ENCODE assay signal across 8 cellular contexts in the genomic region with DNA sequence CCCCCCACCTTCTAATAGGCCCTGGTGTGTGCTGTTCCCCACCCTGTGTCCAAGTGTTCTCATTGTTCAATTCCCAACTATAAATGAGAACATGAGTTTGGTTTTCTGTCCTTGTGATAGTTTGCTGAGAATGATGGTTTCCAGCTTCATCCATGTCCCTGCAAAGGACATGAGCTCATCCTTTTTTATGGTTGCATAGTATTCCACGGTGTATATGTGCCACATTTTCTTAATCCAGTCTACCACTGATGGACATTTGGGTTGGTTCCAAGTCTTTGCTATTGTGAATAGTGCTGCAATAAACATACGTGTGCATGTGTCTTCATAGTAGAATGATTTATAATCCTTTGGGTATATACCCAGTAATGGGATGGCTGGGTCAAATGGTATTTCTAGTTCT. TPM values are rescaled to one million over a fixed set of nuclear protein-coding genes. Genes with fewer than 3 reads are reported as not detected.
DNase-seq lines count a peak whose midpoint lies in the region; ATAC-seq, FAIRE-seq and TF ChIP-seq lines count a peak whose summit lies in the region.
"Not testable (repeated sequence)": the region's sequence is repeated elsewhere in the genome, so short reads cannot be mapped to it uniquely, and the experiment has no call there.

No MANE protein-coding gene starts in this region.

- not testable (repeated sequence) for H3K4me2 ChIP-seq in astrocyte (ENCODE audit: low read length); hepatocyte

- H3K9me3 ChIP-seq in HUES48 (ENCODE audit: control insufficient read depth, insufficient read depth, low read length); astrocyte (ENCODE audit: insufficient read depth, low read depth, low read length); hepatocyte (ENCODE audit: low read depth); muscle layer of duodenum (ENCODE audit: control insufficient read depth in 1 of 2, low read length in 2 of 2); sigmoid colon; thoracic aorta; aorta (ENCODE audit: control insufficient read depth, low read length): not testable (repeated sequence)

- H3K27me3 Mint-ChIP-seq in astrocyte (ENCODE audit: low read depth, unreplicated experiment), result not testable (repeated sequence)

- 94% methylated on average over 2 of the region's 2 CpGs for WGBS in hepatocyte (ENCODE audit: low lambda C conversion rate, missing lambda C conversion rate)
- 62 to 84% methylated on average over 2 of the region's 2 CpGs for WGBS in sigmoid colon, 2 donors
- 25 to 91% methylated on average over 1 to 2 of the region's 2 CpGs for WGBS in aorta, 2 donors

- H3K27ac Mint-ChIP-seq in astrocyte (ENCODE audit: unreplicated experiment), result peak overlapping the region; percentile 70

- H3K36me3 Mint-ChIP-seq in astrocyte (ENCODE audit: low read depth, unreplicated experiment), result not testable (repeated sequence)

- H3K79me2 ChIP-seq in astrocyte (ENCODE audit: insufficient read depth, low read length) (peaks cover 58% of the 10 kb centered on the region), hepatocyte (peaks cover 75% of the 10 kb centered on the region)

- ATAC-seq in thoracic aorta (ENCODE audit: insufficient number of reproducible peaks, low FRiP score, low read depth); aorta (ENCODE audit: low FRiP score): not testable (repeated sequence)

- not testable (repeated sequence) for H3K9me2 ChIP-seq in hepatocyte (replicated peaks; ENCODE audit: insufficient read depth)

- H2AFZ ChIP-seq in astrocyte (ENCODE audit: low read depth, low read length); hepatocyte: not testable (repeated sequence)

- H3K27me3 ChIP-seq in HUES48 (ENCODE audit: control insufficient read depth, insufficient read depth, low read length); astrocyte (ENCODE audit: insufficient read depth, low read length); hepatocyte; muscle layer of duodenum (ENCODE audit: low read depth, low read length); sigmoid colon; thoracic aorta (replicated peaks; ENCODE audit: insufficient read depth); aorta (ENCODE audit: control insufficient read depth in 1 of 2, insufficient read depth in 2 of 2, low read length in 1 of 2): not testable (repeated sequence)

- not testable (repeated sequence) for H4K20me1 ChIP-seq in astrocyte (ENCODE audit: insufficient read depth, low read length); hepatocyte (ENCODE audit: insufficient read depth, poor library complexity, severe bottlenecking)

- TF ChIP-seq EP300 in sigmoid colon (IDR thresholded peaks at IDR 0.05), result not testable (repeated sequence)

- H3K4me1 ChIP-seq in HUES48 (ENCODE audit: control insufficient read depth, insufficient read depth, low read length) (peaks cover 48% of the 10 kb centered on the region), astrocyte (ENCODE audit: insufficient read depth, low read length) (peaks cover 44% of the 10 kb centered on the region), hepatocyte (ENCODE audit: insufficient read depth) (peaks cover 43% of the 10 kb centered on the region), muscle layer of duodenum (ENCODE audit: control insufficient read depth in 1 of 2, insufficient read depth in 2 of 2, low read length in 2 of 2) (peaks cover 34 to 35% of the 10 kb centered on the region in 2 donors), sigmoid colon (peaks cover 0 to 56% (median 52%) of the 10 kb centered on the region in 4 donors), thoracic aorta (ENCODE audit: control insufficient read depth in 1 of 2, low read depth in 2 of 2) (peaks cover 44 to 73% of the 10 kb centered on the region in 2 donors), aorta (ENCODE audit: control insufficient read depth in 1 of 2, insufficient read depth in 2 of 2, low read length in 2 of 2) (peaks cover 10 to 11% of the 10 kb centered on the region in 2 donors)

- not testable (repeated sequence) for DNase-seq in astrocyte (ENCODE audit: low read depth); epithelial cell of prostate (ENCODE audit: low read depth, low spot score); hepatocyte (ENCODE audit: low spot score); sigmoid colon; thoracic aorta (ENCODE audit: low spot score); aorta

- not testable (repeated sequence) for FAIRE-seq in astrocyte (lab: Jason Lieb, UNC)

- not testable (repeated sequence) for H3K9ac ChIP-seq in HUES48 (ENCODE audit: low read depth, low read length); astrocyte (ENCODE audit: low read length)

- H3K9me3 Mint-ChIP-seq in astrocyte (ENCODE audit: unreplicated experiment), result not testable (repeated sequence)

- H3K4me3 Mint-ChIP-seq in astrocyte (ENCODE audit: unreplicated experiment), result not testable (repeated sequence)

- peak overlapping the region; percentile 98 for H3K27ac ChIP-seq in HUES48 (ENCODE audit: low read depth, low read length)
- peak overlapping the region; percentile 97 for H3K27ac ChIP-seq in astrocyte (ENCODE audit: low read depth, low read length)
- peak overlapping the region; percentile 90 for H3K27ac ChIP-seq in epithelial cell of prostate
- peak overlapping the region; percentile 94 for H3K27ac ChIP-seq in hepatocyte
- H3K27ac ChIP-seq in muscle layer of duodenum (ENCODE audit: low read length), result peak overlapping the region; percentile 81
- H3K27ac ChIP-seq in sigmoid colon, result peak overlapping the region; percentile 85 to 89 (median 87)
- peak overlapping the region; percentile 92 to 99 for H3K27ac ChIP-seq in thoracic aorta
- peak overlapping the region; percentile 71 to 100 for H3K27ac ChIP-seq in aorta (ENCODE audit: low read depth in 1 of 2, low read length in 2 of 2)

- intact Hi-C loops in sigmoid colon (cut with DNase I), result loop anchor here (5.0 kb wide), 1 partner anchor 56 kb away; no protein-coding TSS in a partner anchor
- intact Hi-C loops in aorta (cut with DNase I), result not testable (repeated sequence)

- TF ChIP-seq CTCF in astrocyte (IDR thresholded peaks at IDR 0.05; ENCODE audit: insufficient read depth, low read depth, low read length); hepatocyte (IDR thresholded peaks at IDR 0.05; ENCODE audit: poor library complexity); sigmoid colon (IDR thresholded peaks at IDR 0.05); thoracic aorta (IDR thresholded peaks at IDR 0.05): not testable (repeated sequence)

- TF ChIP-seq POLR2A in sigmoid colon (IDR thresholded peaks at IDR 0.05), result not testable (repeated sequence)

- H3K36me3 ChIP-seq in HUES48 (ENCODE audit: control insufficient read depth, insufficient read depth, low read length); astrocyte (ENCODE audit: insufficient read depth, low read length); hepatocyte (replicated peaks; ENCODE audit: insufficient read depth, low read depth); sigmoid colon; thoracic aorta; aorta (ENCODE audit: control insufficient read depth in 1 of 2, insufficient read depth in 2 of 2, low read length in 1 of 2): not testable (repeated sequence)
- peaks cover 0 to 14% of the 10 kb centered on the region in 2 donors for H3K36me3 ChIP-seq in muscle layer of duodenum (ENCODE audit: control insufficient read depth in 1 of 2, insufficient read depth in 2 of 2, low read length in 2 of 2)

- not testable (repeated sequence) for H3K4me3 ChIP-seq in HUES48 (ENCODE audit: low read depth, low read length); astrocyte (ENCODE audit: insufficient read depth, low read depth, low read length); hepatocyte; muscle layer of duodenum (ENCODE audit: low read depth in 1 of 2, low read length in 2 of 2); sigmoid colon; thoracic aorta; aorta (ENCODE audit: low read length in 2 of 2)

- H3K4me1 Mint-ChIP-seq in astrocyte (ENCODE audit: low read depth, unreplicated experiment), result peaks cover 77% of the 10 kb centered on the region

RNA-seq across cellular contexts. Expression of a gene that starts 20.5 kb away (rescaled TPM):
- 111 and 113 TPM in 2 replicates for total RNA-seq in astrocyte
- 80.0 and 82.2 TPM in 2 replicates for total RNA-seq in hepatocyte
- 45.7 and 50.4 TPM in 2 replicates for polyA plus RNA-seq in hepatocyte
- 100 to 1,000 TPM in 2 of 4 donors, 10 to 100 TPM in 2; 98.5 to 107 (median 103) TPM for total RNA-seq in sigmoid colon
- polyA plus RNA-seq in sigmoid colon, result 1 to 10 TPM; 1.2 to 9.6 (median 3.6) TPM
- 100 to 1,000 TPM; 114 to 139 TPM for total RNA-seq in thoracic aorta
- total RNA-seq in aorta, result 100 to 1,000 TPM in 1 of 2 donors, 10 to 100 TPM in 1; 88.3 to 129 TPM
- polyA plus RNA-seq in aorta, result 10 to 100 TPM; 16.0 to 41.0 TPM
